Comparison of ENCODE assay signal across 1 cellular context in genomic region chr12:115094163-115094816, GRCh38.
TF ChIP-seq lines count a peak whose summit lies in the region.

No MANE protein-coding gene starts in this region.

TF ChIP-seq in liver, 16 proteins besides CTCF, POLR2A, EP300 and RAD21 (continued from another document):
- peak; percentile 71 for TF ChIP-seq REST (IDR thresholded peaks at IDR 0.05)
- TF ChIP-seq SP1 (IDR thresholded peaks at IDR 0.05): peak; percentile 97
- TF ChIP-seq FOXA2 (IDR thresholded peaks at IDR 0.05): peak; percentile 73
TF ChIP-seq in liver: peak in this region for 10.
